Comparison of ENCODE assay signal across 21 cellular contexts in genomic region chr2:64380853-64381527, GRCh38.
"Had no signal": no experiment of that assay in that cellular context is flagged by ENCODE, and none has a peak within 500 bp of the region (broad histone marks: within the 10 kb centered on the region; RNA-seq: fewer than 3 reads in every experiment).

No MANE protein-coding gene starts in this region.

- H3K4me1 ChIP-seq: prostate gland, sigmoid colon, suprapubic skin, tibial artery, uterus had no signal

- H3K9me3 ChIP-seq: mucosa of descending colon, ovary, prostate gland, sigmoid colon, spleen, suprapubic skin, thoracic aorta, tibial artery, uterus had no signal

- H3K27ac ChIP-seq: ovary, prostate gland, sigmoid colon, spleen, suprapubic skin, thoracic aorta, tibial artery, uterus had no signal

- H3K27me3 ChIP-seq: ovary, suprapubic skin, uterus had no signal

- H3K4me3 ChIP-seq: lung, mucosa of descending colon, ovary, prostate gland, sigmoid colon, spleen, suprapubic skin, thoracic aorta, tibial artery, uterus had no signal

- H3K36me3 ChIP-seq: ovary, prostate gland, sigmoid colon, spleen, suprapubic skin, thoracic aorta, tibial artery, uterus had no signal

- ATAC-seq: mucosa of descending colon; naive thymus-derived CD4-positive, alpha-beta T cell; natural killer cell treated with Interleukin-12 subunit alpha and Interleukin-12 subunit beta and Interleukin-15 and Interleukin-18, amount 100 ng/mL, for 72 hours; right cardiac atrium had no signal

- DNase-seq: hippocampal formation; midbrain; mucosa of descending colon; naive thymus-derived CD4-positive, alpha-beta T cell; ovary; posterior cingulate gyrus; retina; right cardiac atrium; sigmoid colon; small intestine; spleen; stimulated activated CD4-positive, alpha-beta T cell treated with anti-CD3 and anti-CD28 coated beads, Interleukin-4, amount 100 ng/mL, for 24 hours; stimulated activated naive CD4-positive, alpha-beta T cell; tibial artery; trophoblast cell; uterus had no signal
